In genomic region chr3:108090701-108091497, GRCh38 we compare ENCODE assay signal across 8 cellular contexts. TPM values are rescaled to one million over a fixed set of nuclear protein-coding genes. Genes with fewer than 3 reads are reported as not detected.
DNase-seq lines count a peak whose midpoint lies in the region; ATAC-seq and TF ChIP-seq lines count a peak whose summit lies in the region.

CD47 (minus strand) TSS chr3:108091031; CDS start chr3:108090908, 123 bp downstream.

- no peaks in the 10 kb centered on the region for H3K27me3 ChIP-seq in PC-3 (ENCODE audit: low read length)
- no peaks in the 10 kb centered on the region for H3K27me3 ChIP-seq in mucosa of rectum (ENCODE audit: control insufficient read depth in 2 of 2, insufficient read depth in 2 of 2, low read length in 2 of 2)

- H3K36me3 Mint-ChIP-seq in activated T-cell treated with anti-CD3 and anti-CD28 coated beads, Interleukin-2, amount 50 U/mL, for 24 hours (ENCODE audit: low read depth): peaks cover 25% of the 10 kb centered on the region

- H3K79me2 ChIP-seq in PC-3 (ENCODE audit: low read length): peaks cover 48% of the 10 kb centered on the region

- ATAC-seq in GM21576 (IDR thresholded peaks at IDR 0.05; ENCODE audit: unreplicated experiment) (peak; percentile 57), PC-3 (peak; percentile 79)

- no peaks in the 10 kb centered on the region for H3K9me2 ChIP-seq in PC-3 (replicated peaks; ENCODE audit: low read length)

- intact Hi-C loops in PC-3 (cut with micrococcal nuclease): loop anchor here (1.0 to 2.0 kb wide), 4 partner anchors 131 to 386 kb away; partner anchors contain the start of gene IFT57

- H4K20me1 ChIP-seq in PC-3 (ENCODE audit: low read length): no peaks in the 10 kb centered on the region

- H3K9ac ChIP-seq in PC-3 (ENCODE audit: low read length) (peak within 1 kb of the TSS; percentile 79), mucosa of rectum (ENCODE audit: low read depth in 1 of 2, low read length in 2 of 2) (peak within 1 kb of the TSS; percentile 84 to 91)

- H3K36me3 ChIP-seq in PC-3 (ENCODE audit: low read depth, low read length) (no peaks in the 10 kb centered on the region), mucosa of rectum (ENCODE audit: control insufficient read depth in 2 of 2, insufficient read depth in 2 of 2, low read length in 2 of 2) (no peaks in the 10 kb centered on the region)

- H3K27ac ChIP-seq in PC-3 (ENCODE audit: low read length) (peak within 1 kb of the TSS; percentile 17), mucosa of rectum (ENCODE audit: low read depth in 2 of 2, low read length in 2 of 2) (peak within 1 kb of the TSS; percentile 86 to 89)

- H3K27me3 Mint-ChIP-seq in activated T-cell treated with anti-CD3 and anti-CD28 coated beads, Interleukin-2, amount 50 U/mL, for 24 hours: no peaks in the 10 kb centered on the region

- peak within 1 kb of the TSS; percentile 83 for H3K4me2 ChIP-seq in PC-3 (ENCODE audit: low read length)

- CTCF ChIA-PET in PC-3 (lab: Charles Lee): no interaction called here

- H3K4me1 ChIP-seq in PC-3 (ENCODE audit: insufficient read depth, low read length) (peaks cover 15% of the 10 kb centered on the region; the same call in 1 of the 2 replicates), mucosa of rectum (ENCODE audit: control insufficient read depth in 2 of 2, insufficient read depth in 2 of 2, low read length in 2 of 2) (peaks cover 3 to 21% of the 10 kb centered on the region in 2 donors)

- peak within 1 kb of the TSS; percentile 99 for H3K27ac Mint-ChIP-seq in activated T-cell treated with anti-CD3 and anti-CD28 coated beads, Interleukin-2, amount 50 U/mL, for 24 hours

- peak within 1 kb of the TSS; percentile 91 for H3K4me3 ChIP-seq in Jurkat, Clone E6-1 (ENCODE audit: low read length)
- H3K4me3 ChIP-seq in PC-3 (ENCODE audit: low read length): peak within 1 kb of the TSS; percentile 96
- peak within 1 kb of the TSS; percentile 95 for H3K4me3 ChIP-seq in mucosa of rectum (ENCODE audit: low read length in 2 of 2)

- peak; percentile 84 for DNase-seq in DMS 273 treated with DMSO at 0.1 percent for 48 hours (lab: John Stamatoyannopoulos, UW)
- DNase-seq in Jurkat, Clone E6-1 (ENCODE audit: low read depth, low spot score): peak; percentile 87
- DNase-seq in PC-3: peak; percentile 92
- DNase-seq in activated T-cell treated with anti-CD3 and anti-CD28 coated beads, Interleukin-2, amount 50 U/mL, for 24 hours: peak; percentile 98
- DNase-seq in erythroblast (lab: John Stamatoyannopoulos, UW): peak; percentile 95 to 98
- peak; percentile 86 to 88 for DNase-seq in stimulated activated CD8-positive, alpha-beta memory T cell treated with anti-CD3 and anti-CD28 coated beads, Interleukin-4, amount 100 ng/mL, for 4 hours (ENCODE audit: low read depth in 2 of 2, low spot score in 1 of 2)

- BruUV-seq in PC-3 (replicated peaks; lab: Mats Ljungman, UMichigan): no TSS peak

- H2AFZ ChIP-seq in PC-3 (ENCODE audit: low read length): peak within 1 kb of the TSS; percentile 87

- H3F3A ChIP-seq in PC-3 (ENCODE audit: low read length, unreplicated experiment): no peaks in the 10 kb centered on the region

- H3K4me3 Mint-ChIP-seq in activated T-cell treated with anti-CD3 and anti-CD28 coated beads, Interleukin-2, amount 50 U/mL, for 24 hours: no peak within 1 kb of the TSS

- peaks cover 3% of the 10 kb centered on the region for H3K9me3 Mint-ChIP-seq in activated T-cell treated with anti-CD3 and anti-CD28 coated beads, Interleukin-2, amount 50 U/mL, for 24 hours

- H3K9me3 ChIP-seq in PC-3 (ENCODE audit: low read length): no peaks in the 10 kb centered on the region
- H3K9me3 ChIP-seq in mucosa of rectum (ENCODE audit: control insufficient read depth in 2 of 2, low read length in 2 of 2): no peaks in the 10 kb centered on the region

- peaks cover 32% of the 10 kb centered on the region for H3K4me1 Mint-ChIP-seq in activated T-cell treated with anti-CD3 and anti-CD28 coated beads, Interleukin-2, amount 50 U/mL, for 24 hours (ENCODE audit: low read depth)

- TF ChIP-seq CTCF in PC-3 (conservative IDR thresholded peaks at IDR 0.05; ENCODE audit: low read depth, low read length): no peak

- TF ChIP-seq POLR2A in erythroblast (IDR thresholded peaks at IDR 0.05; ENCODE audit: low read length): peak; percentile 89

- POLR2A ChIA-PET in PC-3 (lab: Charles Lee; ENCODE audit: unreplicated experiment): no interaction called here

RNA-seq across cellular contexts. Expression of gene CD47, which starts in this region (rescaled TPM):
- 275 TPM for polyA plus RNA-seq in Jurkat, Clone E6-1 (2012; ENCODE audit: insufficient read depth, insufficient read length)
- 48.4 and 63.6 TPM in 2 replicates for total RNA-seq in PC-3 (2014; rRNA removed)

Comparison
In these comparisons a context has a peak if more than half of its experiments do, and no peak if none do; other contexts are left out.
1. Peak in every context shown above with its lines: DNase-seq, ATAC-seq, H3K4me3 ChIP-seq and H3K27ac ChIP-seq.